8 cellular contexts compared by ENCODE assay signal in genomic region chr6:95576218-95576617, GRCh38. TPM values are rescaled to one million over a fixed set of nuclear protein-coding genes. Genes with fewer than 3 reads are reported as not detected.
DNase-seq lines count a peak whose midpoint lies in the region; ATAC-seq and TF ChIP-seq lines count a peak whose summit lies in the region.

No MANE protein-coding gene starts in this region.

- no peaks in the 10 kb centered on the region for H3K27me3 ChIP-seq in thoracic aorta (replicated peaks; ENCODE audit: insufficient read depth)

- H3K4me3 Mint-ChIP-seq in activated CD4-positive, alpha-beta T cell treated with anti-CD3 and anti-CD28 coated beads, Interleukin-2, amount 10 ng/mL, durations not matched to agents 7 days and 5 days, result peak overlapping the region; percentile 89
- H3K4me3 Mint-ChIP-seq in activated B cell treated with CpG ODN at 0.5 μM for 24 hours, result peak overlapping the region; percentile 98

- peak overlapping the region; percentile 93 for H3K27ac ChIP-seq in thoracic aorta

- H3K9me3 ChIP-seq in iPS-18c (ENCODE audit: control insufficient read depth, insufficient read depth, low read length) (no peaks in the 10 kb centered on the region), thoracic aorta (no peaks in the 10 kb centered on the region)

- POLR2A ChIA-PET in activated CD4-positive, alpha-beta T cell treated with anti-CD3 and anti-CD28 coated beads, Interleukin-2, amount 10 ng/mL, durations not matched to agents 7 days and 5 days (lab: Charles Lee), result no interaction called here
- POLR2A ChIA-PET in activated B cell treated with CpG ODN at 0.5 μM for 24 hours (lab: Charles Lee), result no interaction called here

- CTCF ChIA-PET in activated CD4-positive, alpha-beta T cell treated with anti-CD3 and anti-CD28 coated beads, Interleukin-2, amount 10 ng/mL, durations not matched to agents 7 days and 5 days (lab: Charles Lee), result interaction anchor here (1.6 kb wide), 1 partner anchor 10 kb away, joined by 4 read pairs; no protein-coding TSS in a partner anchor
- CTCF ChIA-PET in activated B cell treated with CpG ODN at 0.5 μM for 24 hours (lab: Charles Lee), result no interaction called here

- no peak for DNase-seq in activated CD4-positive, alpha-beta T cell treated with anti-CD3 and anti-CD28 coated beads, Interleukin-2, amount 10 ng/mL, durations not matched to agents 7 days and 5 days
- no peak for DNase-seq in activated CD4-positive, alpha-beta T cell treated with anti-CD3 and anti-CD28 coated beads, Interleukin-2, amount 50 U/mL, for 48 hours
- DNase-seq in activated B cell treated with CpG ODN at 0.5 μM for 24 hours, result no peak
- no peak for DNase-seq in thoracic aorta (ENCODE audit: low spot score)
- DNase-seq in SHP77 treated with DMSO at 0.1 percent for 48 hours (lab: John Stamatoyannopoulos, UW), result no peak
- no peak for DNase-seq in stimulated activated CD4-positive, alpha-beta T cell treated with anti-CD3 and anti-CD28 coated beads, Interleukin-15, amount 100 ng/mL, for 24 hours

- H3K36me3 Mint-ChIP-seq in activated CD4-positive, alpha-beta T cell treated with anti-CD3 and anti-CD28 coated beads, Interleukin-2, amount 10 ng/mL, durations not matched to agents 7 days and 5 days (ENCODE audit: low read depth), result peaks cover 24% of the 10 kb centered on the region
- peaks cover 8% of the 10 kb centered on the region for H3K36me3 Mint-ChIP-seq in activated B cell treated with CpG ODN at 0.5 μM for 24 hours (ENCODE audit: low read depth)

- peaks cover 54% of the 10 kb centered on the region for H3K4me1 Mint-ChIP-seq in activated CD4-positive, alpha-beta T cell treated with anti-CD3 and anti-CD28 coated beads, Interleukin-2, amount 10 ng/mL, durations not matched to agents 7 days and 5 days
- H3K4me1 Mint-ChIP-seq in activated B cell treated with CpG ODN at 0.5 μM for 24 hours, result peaks cover 32% of the 10 kb centered on the region

- no peaks in the 10 kb centered on the region for H3K9me3 Mint-ChIP-seq in activated CD4-positive, alpha-beta T cell treated with anti-CD3 and anti-CD28 coated beads, Interleukin-2, amount 10 ng/mL, durations not matched to agents 7 days and 5 days
- H3K9me3 Mint-ChIP-seq in activated B cell treated with CpG ODN at 0.5 μM for 24 hours, result no peaks in the 10 kb centered on the region

- TF ChIP-seq CTCF in activated B cell treated with CpG ODN at 0.5 μM for 24 hours (IDR thresholded peaks at IDR 0.05), result no peak
- TF ChIP-seq CTCF in thoracic aorta (IDR thresholded peaks at IDR 0.05), result no peak

- H3K4me3 ChIP-seq in iPS-18c (ENCODE audit: insufficient read depth, low read depth, low read length), result peak overlapping the region; percentile 17
- peak overlapping the region; percentile 90 for H3K4me3 ChIP-seq in thoracic aorta

- ATAC-seq in activated B cell treated with CpG ODN at 0.5 μM for 24 hours (ENCODE audit: low read depth) (no peak), thoracic aorta (ENCODE audit: insufficient number of reproducible peaks, low FRiP score, low read depth) (no peak), GM21786 (IDR thresholded peaks at IDR 0.05; ENCODE audit: unreplicated experiment) (no peak)

- no peaks in the 10 kb centered on the region for H3K27me3 Mint-ChIP-seq in activated CD4-positive, alpha-beta T cell treated with anti-CD3 and anti-CD28 coated beads, Interleukin-2, amount 10 ng/mL, durations not matched to agents 7 days and 5 days
- no peaks in the 10 kb centered on the region for H3K27me3 Mint-ChIP-seq in activated B cell treated with CpG ODN at 0.5 μM for 24 hours

- peaks cover 23 to 28% of the 10 kb centered on the region in 2 donors for H3K4me1 ChIP-seq in thoracic aorta (ENCODE audit: control insufficient read depth in 1 of 2, low read depth in 2 of 2)

- H3K36me3 ChIP-seq in thoracic aorta, result no peaks in the 10 kb centered on the region

- intact Hi-C loops in activated B cell treated with CpG ODN at 0.5 μM for 24 hours (cut with micrococcal nuclease), result loop anchor here (5.0 kb wide), 1 partner anchor 1706 kb away; the partner anchor contains the start of gene MMS22L

- H3K27ac Mint-ChIP-seq in activated CD4-positive, alpha-beta T cell treated with anti-CD3 and anti-CD28 coated beads, Interleukin-2, amount 10 ng/mL, durations not matched to agents 7 days and 5 days, result peak overlapping the region; percentile 100
- H3K27ac Mint-ChIP-seq in activated B cell treated with CpG ODN at 0.5 μM for 24 hours, result peak overlapping the region; percentile 98

RNA-seq across cellular contexts. Expression of gene MANEA, which starts 1.1 kb away (rescaled TPM):
- total RNA-seq in activated CD4-positive, alpha-beta T cell treated with anti-CD3 and anti-CD28 coated beads, Interleukin-2, amount 10 ng/mL, durations not matched to agents 7 days and 5 days, result 10 to 100 TPM; 27.3 to 31.4 TPM
- total RNA-seq in activated B cell treated with CpG ODN at 0.5 μM for 24 hours (5.0 and 7.5 TPM in 2 replicates), thoracic aorta (10 to 100 TPM in 1 of 2 donors, 1 to 10 TPM in 1; 7.6 to 13.3 TPM)
